8 cellular contexts compared by ENCODE assay signal in genomic region chr1:10429868-10430215, GRCh38. TPM values are rescaled to one million over a fixed set of nuclear protein-coding genes. Genes with fewer than 3 reads are reported as not detected.
DNase-seq lines count a peak whose midpoint lies in the region; ATAC-seq, FAIRE-seq and TF ChIP-seq lines count a peak whose summit lies in the region.

No MANE protein-coding gene starts in this region.

- CTCF ChIA-PET in GM12878 (lab: Yijun Ruan, JAX): interaction anchor here (0.6 to 10.5 kb wide), 13 partner anchors 26 to 561 kb away, joined by 3 to 292 read pairs (median 7); partner anchors contain the start of genes KIF1B, PEX14 and PGD

- H3K36me3 ChIP-seq in GM12878 (ENCODE audit: control insufficient read depth in 2 of 2, insufficient read depth in 2 of 2, low read length in 1 of 2): no peaks in the 10 kb centered on the region
- H3K36me3 ChIP-seq in lung (ENCODE audit: control insufficient read depth in 2 of 2, insufficient read depth in 2 of 2, low read length in 2 of 2): peaks cover 0 to under 1% of the 10 kb centered on the region in 2 donors
- peaks cover 0 to under 1% (median 0%) of the 10 kb centered on the region in 3 donors for H3K36me3 ChIP-seq in tibial nerve

- H3K27ac ChIP-seq in GM12878 (ENCODE audit: control insufficient read depth, insufficient read depth): peak overlapping the region; percentile 80; the same call in 1 of the 2 replicates
- H3K27ac ChIP-seq in lung (ENCODE audit: low read depth in 1 of 2, low read length in 1 of 2): peak overlapping the region in 1 of 2 donors; percentile 58
- H3K27ac ChIP-seq in tibial nerve: peak overlapping the region in 3 of 4 donors; percentile 61 to 82 (median 64)

- no peak for TF ChIP-seq CTCF in GM12878 (IDR thresholded peaks at IDR 0.05 in 2 of 3, conservative IDR thresholded peaks at IDR 0.05 in 1 of 3; ENCODE audit: control insufficient read depth in 2 of 3, extremely low read depth in 1 of 3, insufficient read depth in 1 of 3, low read depth in 3 of 3, low read length in 3 of 3)
- TF ChIP-seq CTCF in lung (IDR thresholded peaks at IDR 0.05; ENCODE audit: control extremely low read depth, extremely low read depth): no peak
- no peak for TF ChIP-seq CTCF in tibial nerve (IDR thresholded peaks at IDR 0.05)

- H2AFZ ChIP-seq in GM12878 (ENCODE audit: control insufficient read depth, low read depth, low read length): peak overlapping the region; percentile 98

- RAD21 ChIA-PET in GM12878 (lab: Charles Lee; ENCODE audit: unreplicated experiment): interaction anchor here (0.6 to 7.6 kb wide), 10 partner anchors 31 to 220 kb away, joined by 3 to 191 read pairs (median 4); partner anchors contain the start of genes KIF1B and PEX14

- H3K4me3 ChIP-seq in GM12878 (peak overlapping the region; percentile 93; the same call in 1 of the 2 replicates), lung (no peak overlapping the region), tibial nerve (peak overlapping the region; percentile 71 to 94 (median 80))

- no peak for FAIRE-seq in GM12878 (lab: Jason Lieb, UNC)

- no peak for TF ChIP-seq POLR2A in GM12878 (IDR thresholded peaks at IDR 0.05; ENCODE audit: low read depth, low read length)
- TF ChIP-seq POLR2A in tibial nerve (IDR thresholded peaks at IDR 0.05): no peak

- H3K9ac ChIP-seq in GM12878 (ENCODE audit: control insufficient read depth, insufficient read depth, low read length): peak overlapping the region; percentile 79

- no TSS peak for BruUV-seq in GM12878 (replicated peaks; lab: Mats Ljungman, UMichigan)

- TF ChIP-seq RAD21 in GM12878 (IDR thresholded peaks at IDR 0.05; ENCODE audit: insufficient read depth, low read depth, low read length): no peak

- H4K20me1 ChIP-seq in GM12878 (ENCODE audit: control insufficient read depth, insufficient read depth): no peaks in the 10 kb centered on the region

- in situ Hi-C loops in GM12878 (cut with MboI): loop anchor here (5.0 to 10.0 kb wide), 2 partner anchors 62 to 435 kb away; no protein-coding TSS in a partner anchor

- peak overlapping the region; percentile 99 for H3K4me2 ChIP-seq in GM12878 (ENCODE audit: control insufficient read depth, insufficient read depth)

- POLR2A ChIA-PET in GM12878 (lab: Charles Lee): interaction anchor here (1.6 to 2.0 kb wide), 2 partner anchors 61 to 65 kb away, joined by 5 to 17 read pairs; no protein-coding TSS in a partner anchor

- DNase-seq in NCI-H345 (lab: John Stamatoyannopoulos, UW) (peak; percentile 31), NCI-H345 treated with DMSO at 0.1 percent for 48 hours (lab: John Stamatoyannopoulos, UW; ENCODE audit: unreplicated experiment) (no peak), GM12878 (ENCODE audit: low read depth, low spot score) (no peak), lung (ENCODE audit: low spot score) (no peak), tibial nerve (ENCODE audit: low spot score in 2 of 2) (no peak)

- H3K27me3 ChIP-seq in GM12878 (replicated peaks in 1 of 2; ENCODE audit: control insufficient read depth in 2 of 2, insufficient read depth in 2 of 2, low read length in 1 of 2) (no peaks in the 10 kb centered on the region), lung (ENCODE audit: control insufficient read depth, insufficient read depth) (no peaks in the 10 kb centered on the region), tibial nerve (no peaks in the 10 kb centered on the region)

- peaks cover 7% of the 10 kb centered on the region for H3K79me2 ChIP-seq in GM12878 (ENCODE audit: control insufficient read depth, insufficient read depth, low read length)

- H3K4me1 ChIP-seq in GM12878 (ENCODE audit: control insufficient read depth, insufficient read depth, low read length) (peaks cover 24% of the 10 kb centered on the region), lung (ENCODE audit: control insufficient read depth in 2 of 2, insufficient read depth in 2 of 2, low read length in 2 of 2) (peaks cover 0 to 4% of the 10 kb centered on the region in 2 donors), tibial nerve (peaks cover 0 to 31% (median 5%) of the 10 kb centered on the region in 4 donors)

- peak; percentile 17 for ATAC-seq in HG03565 (IDR thresholded peaks at IDR 0.05; ENCODE audit: unreplicated experiment)
- no peak for ATAC-seq in GM12878
- ATAC-seq in lung (ENCODE audit: insufficient read depth, low FRiP score): peak; percentile 13
- ATAC-seq in HG03442 (IDR thresholded peaks at IDR 0.05; ENCODE audit: unreplicated experiment): no peak
- no peak for ATAC-seq in HG03045 (IDR thresholded peaks at IDR 0.05; ENCODE audit: unreplicated experiment)

- SMC1A ChIA-PET in GM12878 (lab: Charles Lee; ENCODE audit: uncharacterized antibody, unreplicated experiment): interaction anchor here (1.2 to 9.0 kb wide), 8 partner anchors 30 to 72 kb away, joined by 3 to 122 read pairs (median 6); partner anchors contain the start of gene PEX14

- TF ChIP-seq EP300 in GM12878 (IDR thresholded peaks at IDR 0.05; ENCODE audit: borderline replicate concordance in 1 of 2, control insufficient read depth in 1 of 2, low read depth in 2 of 2, low read length in 2 of 2) (no peak), tibial nerve (IDR thresholded peaks at IDR 0.05) (no peak)

- intact Hi-C loops in GM12878 (cut with micrococcal nuclease; ENCODE audit: unreplicated experiment): loop anchor here (1.0 to 5.0 kb wide), 5 partner anchors 44 to 555 kb away; partner anchors contain the start of genes KIF1B and PEX14

- H3K9me3 ChIP-seq in GM12878 (replicated peaks; ENCODE audit: control insufficient read depth, insufficient read depth, low read length) (no peaks in the 10 kb centered on the region), lung (ENCODE audit: control insufficient read depth in 2 of 2, insufficient read depth in 1 of 2, low read length in 1 of 2) (no peaks in the 10 kb centered on the region), tibial nerve (no peaks in the 10 kb centered on the region)

- WGBS in GM12878 (ENCODE audit: insufficient coverage, insufficient replicate concordance, low lambda C conversion rate, missing lambda C conversion rate): 3% methylated on average over 16 of the region's 16 CpGs
- WGBS in lung, 2 donors: 18 to 25% methylated on average over 16 of the region's 16 CpGs
- WGBS in tibial nerve, 2 donors: 11% methylated on average over 16 of the region's 16 CpGs

RNA-seq across cellular contexts. Expression of gene CENPS, which starts 0.4 kb away (rescaled TPM):
- total RNA-seq in GM12878 (2013; cell fraction: nucleolus; rRNA removed): 3.0 and 6.2 TPM in 2 replicates
- total RNA-seq in GM12878 (2014; rRNA removed) (10.5 and 13.3 TPM in 2 replicates), GM12878 (2014; rRNA removed; fragmentation: Illumina TruSeq; extraction: Trizol) (20.7 and 21.7 TPM in 2 replicates), GM12878 (2021) (16.3 and 17.7 TPM in 2 replicates), lung (10 to 100 TPM; 15.5 to 19.5 TPM), tibial nerve (10 to 100 TPM in 2 of 4 donors, 1 to 10 TPM in 2; 3.3 to 15.3 (median 8.6) TPM)
- polyA plus RNA-seq in GM12878 (2011; ENCODE audit: low read depth): 6.8 TPM
- polyA plus RNA-seq in GM12878 (2011; rRNA removed) (9.4 and 15.0 TPM in 2 replicates), GM12878 (2014; fragmentation: Illumina TruSeq; extraction: Trizol) (13.3 and 15.8 TPM in 2 replicates), GM12878 (2014; fragmentation: Nextera tagmentation; extraction: Ambion mirVana) (10 to 100 TPM; 10.9 to 17.5 TPM), GM12878 (2014; rRNA removed) (13.7 and 14.3 TPM in 2 replicates), GM12878 (2016; fragmentation: Nextera tagmentation; extraction: Ambion mirVana) (10 to 100 TPM; 46.2 to 51.7 TPM), lung (10 to 100 TPM; 12.5 to 21.0 TPM)
- 7.1 and 8.1 TPM in 2 replicates for polyA plus RNA-seq in GM12878 (2011; cell fraction: cytosol; rRNA removed)
- 4.9 and 5.6 TPM in 2 replicates for polyA plus RNA-seq in GM12878 (2011; cell fraction: nucleus; rRNA removed)
- polyA plus RNA-seq in GM12878 (2012): 11.6 and 12.7 TPM in 2 replicates
- 2.3 and 2.9 TPM in 2 replicates for polyA minus RNA-seq in GM12878 (2011; rRNA and poly(A)+ RNA removed)
- polyA minus RNA-seq in GM12878 (2011; cell fraction: cytosol; rRNA and poly(A)+ RNA removed): 1.9 and 2.6 TPM in 2 replicates
- polyA minus RNA-seq in GM12878 (2011; cell fraction: nucleus; rRNA and poly(A)+ RNA removed): 2.1 and 6.8 TPM in 2 replicates

RNA-seq across cellular contexts. Expression of gene CORT, which starts 20.0 kb away (rescaled TPM):
- 0.63 and 0.91 TPM in 2 replicates for total RNA-seq in GM12878 (2013; cell fraction: nucleolus; rRNA removed)
- 0.23 and 0.27 TPM in 2 replicates for total RNA-seq in GM12878 (2014; rRNA removed)
- 0.18 TPM in 1 of 2 replicates, not detected in the other for total RNA-seq in GM12878 (2014; rRNA removed; fragmentation: Illumina TruSeq; extraction: Trizol)
- 0.49 TPM in 1 of 2 replicates, not detected in the other for total RNA-seq in GM12878 (2021)
- 0.33 TPM for polyA plus RNA-seq in GM12878 (2011; ENCODE audit: low read depth)
- polyA plus RNA-seq in GM12878 (2011; rRNA removed): 0.10 and 0.12 TPM in 2 replicates
- 0.18 TPM in 1 of 2 replicates, not detected in the other for polyA plus RNA-seq in GM12878 (2011; cell fraction: cytosol; rRNA removed)
- polyA plus RNA-seq in GM12878 (2011; cell fraction: nucleus; rRNA removed): 0.34 TPM in 1 of 2 replicates, not detected in the other
- polyA plus RNA-seq in GM12878 (2012): 0.18 and 0.27 TPM in 2 replicates
- polyA plus RNA-seq in GM12878 (2014; fragmentation: Illumina TruSeq; extraction: Trizol): 0.09 and 0.57 TPM in 2 replicates
- polyA plus RNA-seq in GM12878 (2014; fragmentation: Nextera tagmentation; extraction: Ambion mirVana): under 1 TPM in 1 of 2 experiments, not detected in 1; 0.09 TPM
- 0.32 TPM in 1 of 2 replicates, not detected in the other for polyA plus RNA-seq in GM12878 (2014; rRNA removed)
- under 1 TPM; 0.33 to 0.38 TPM for polyA plus RNA-seq in GM12878 (2016; fragmentation: Nextera tagmentation; extraction: Ambion mirVana)
- 0.21 TPM in 1 of 2 replicates, not detected in the other for polyA minus RNA-seq in GM12878 (2011; rRNA and poly(A)+ RNA removed)
- polyA minus RNA-seq in GM12878 (2011; cell fraction: cytosol; rRNA and poly(A)+ RNA removed): not detected in 2 replicates
- polyA minus RNA-seq in GM12878 (2011; cell fraction: nucleus; rRNA and poly(A)+ RNA removed): not detected in 2 replicates
- under 1 TPM in 1 of 2 donors, not detected in 1; 0.40 TPM for total RNA-seq in lung
- under 1 TPM; 0.10 to 0.20 TPM for polyA plus RNA-seq in lung
- total RNA-seq in tibial nerve: 1 to 10 TPM in 1 of 4 donors, not detected in 3; 1.7 TPM

RNA-seq across cellular contexts. Expression of gene PGD, which starts 31.0 kb away (rescaled TPM):
- total RNA-seq in GM12878 (2013; cell fraction: nucleolus; rRNA removed): 36.4 and 38.2 TPM in 2 replicates
- 149 and 151 TPM in 2 replicates for total RNA-seq in GM12878 (2014; rRNA removed)
- 126 and 129 TPM in 2 replicates for total RNA-seq in GM12878 (2014; rRNA removed; fragmentation: Illumina TruSeq; extraction: Trizol)
- total RNA-seq in GM12878 (2021): 199 and 201 TPM in 2 replicates
- polyA plus RNA-seq in GM12878 (2011; ENCODE audit: low read depth): 88.3 TPM
- polyA plus RNA-seq in GM12878 (2011; rRNA removed): 76.0 and 108 TPM in 2 replicates
- polyA plus RNA-seq in GM12878 (2011; cell fraction: cytosol; rRNA removed): 121 TPM in 2 replicates
- polyA plus RNA-seq in GM12878 (2011; cell fraction: nucleus; rRNA removed): 67.7 and 102 TPM in 2 replicates
- 110 and 114 TPM in 2 replicates for polyA plus RNA-seq in GM12878 (2012)
- polyA plus RNA-seq in GM12878 (2014; fragmentation: Illumina TruSeq; extraction: Trizol): 262 and 279 TPM in 2 replicates
- 100 to 1,000 TPM; 152 to 190 TPM for polyA plus RNA-seq in GM12878 (2014; fragmentation: Nextera tagmentation; extraction: Ambion mirVana)
- polyA plus RNA-seq in GM12878 (2014; rRNA removed): 138 and 152 TPM in 2 replicates
- polyA plus RNA-seq in GM12878 (2016; fragmentation: Nextera tagmentation; extraction: Ambion mirVana): 100 to 1,000 TPM; 193 to 196 TPM
- 136 and 155 TPM in 2 replicates for polyA minus RNA-seq in GM12878 (2011; rRNA and poly(A)+ RNA removed)
- polyA minus RNA-seq in GM12878 (2011; cell fraction: cytosol; rRNA and poly(A)+ RNA removed): 55.6 and 57.6 TPM in 2 replicates
- polyA minus RNA-seq in GM12878 (2011; cell fraction: nucleus; rRNA and poly(A)+ RNA removed): 22.0 and 45.4 TPM in 2 replicates
- total RNA-seq in lung: 100 to 1,000 TPM in 1 of 2 donors, 10 to 100 TPM in 1; 47.8 to 234 TPM
- 100 to 1,000 TPM in 1 of 2 donors, 10 to 100 TPM in 1; 94.5 to 421 TPM for polyA plus RNA-seq in lung
- 100 to 1,000 TPM in 1 of 4 donors, 10 to 100 TPM in 3; 54.5 to 160 (median 67.5) TPM for total RNA-seq in tibial nerve

RNA-seq across cellular contexts. Expression of gene DFFA, which starts 42.5 kb away (rescaled TPM):
- 39.4 and 39.5 TPM in 2 replicates for total RNA-seq in GM12878 (2013; cell fraction: nucleolus; rRNA removed)
- total RNA-seq in GM12878 (2014; rRNA removed) (41.2 and 43.3 TPM in 2 replicates), GM12878 (2014; rRNA removed; fragmentation: Illumina TruSeq; extraction: Trizol) (43.0 and 49.2 TPM in 2 replicates), GM12878 (2021) (56.0 and 56.4 TPM in 2 replicates), lung (10 to 100 TPM; 32.2 to 37.4 TPM), tibial nerve (10 to 100 TPM; 14.9 to 19.5 (median 18.9) TPM)
- polyA plus RNA-seq in GM12878 (2011; ENCODE audit: low read depth): 14.8 TPM
- polyA plus RNA-seq in GM12878 (2011; rRNA removed) (32.8 and 38.1 TPM in 2 replicates), GM12878 (2014; fragmentation: Illumina TruSeq; extraction: Trizol) (31.7 and 37.4 TPM in 2 replicates), GM12878 (2014; fragmentation: Nextera tagmentation; extraction: Ambion mirVana) (10 to 100 TPM; 55.6 to 57.3 TPM), GM12878 (2014; rRNA removed) (36.1 and 41.1 TPM in 2 replicates), GM12878 (2016; fragmentation: Nextera tagmentation; extraction: Ambion mirVana) (10 to 100 TPM; 78.8 to 83.8 TPM), lung (10 to 100 TPM; 13.8 to 21.9 TPM)
- polyA plus RNA-seq in GM12878 (2011; cell fraction: cytosol; rRNA removed): 33.6 and 35.5 TPM in 2 replicates
- 13.9 and 15.4 TPM in 2 replicates for polyA plus RNA-seq in GM12878 (2011; cell fraction: nucleus; rRNA removed)
- 21.9 and 23.7 TPM in 2 replicates for polyA plus RNA-seq in GM12878 (2012)
- polyA minus RNA-seq in GM12878 (2011; rRNA and poly(A)+ RNA removed): 53.0 and 57.9 TPM in 2 replicates
- 11.3 and 12.0 TPM in 2 replicates for polyA minus RNA-seq in GM12878 (2011; cell fraction: cytosol; rRNA and poly(A)+ RNA removed)
- 5.2 and 7.7 TPM in 2 replicates for polyA minus RNA-seq in GM12878 (2011; cell fraction: nucleus; rRNA and poly(A)+ RNA removed)

RNA-seq across cellular contexts. Expression of gene PEX14, which starts 44.9 kb away (rescaled TPM):
- 20.9 and 23.3 TPM in 2 replicates for total RNA-seq in GM12878 (2013; cell fraction: nucleolus; rRNA removed)
- total RNA-seq in GM12878 (2014; rRNA removed): 14.1 and 14.6 TPM in 2 replicates
- total RNA-seq in GM12878 (2014; rRNA removed; fragmentation: Illumina TruSeq; extraction: Trizol): 7.6 and 11.3 TPM in 2 replicates
- total RNA-seq in GM12878 (2021): 21.5 and 21.9 TPM in 2 replicates
- polyA plus RNA-seq in GM12878 (2011; ENCODE audit: low read depth): 5.1 TPM
- 4.0 and 6.0 TPM in 2 replicates for polyA plus RNA-seq in GM12878 (2011; rRNA removed)
- 8.3 and 10.1 TPM in 2 replicates for polyA plus RNA-seq in GM12878 (2011; cell fraction: cytosol; rRNA removed)
- polyA plus RNA-seq in GM12878 (2011; cell fraction: nucleus; rRNA removed): 19.6 and 30.4 TPM in 2 replicates
- 15.9 and 16.2 TPM in 2 replicates for polyA plus RNA-seq in GM12878 (2012)
- 3.3 and 10.7 TPM in 2 replicates for polyA plus RNA-seq in GM12878 (2014; fragmentation: Illumina TruSeq; extraction: Trizol)
- polyA plus RNA-seq in GM12878 (2014; fragmentation: Nextera tagmentation; extraction: Ambion mirVana): 1 to 10 TPM; 1.4 to 1.5 TPM
- polyA plus RNA-seq in GM12878 (2014; rRNA removed): 12.8 and 15.6 TPM in 2 replicates
- polyA plus RNA-seq in GM12878 (2016; fragmentation: Nextera tagmentation; extraction: Ambion mirVana): 10 to 100 TPM; 20.6 to 23.2 TPM
- polyA minus RNA-seq in GM12878 (2011; rRNA and poly(A)+ RNA removed): 3.2 and 8.4 TPM in 2 replicates
- 5.2 and 7.4 TPM in 2 replicates for polyA minus RNA-seq in GM12878 (2011; cell fraction: cytosol; rRNA and poly(A)+ RNA removed)
- 8.6 and 14.5 TPM in 2 replicates for polyA minus RNA-seq in GM12878 (2011; cell fraction: nucleus; rRNA and poly(A)+ RNA removed)
- 10 to 100 TPM; 18.2 to 23.4 TPM for total RNA-seq in lung
- 10 to 100 TPM; 18.1 to 29.2 TPM for polyA plus RNA-seq in lung
- total RNA-seq in tibial nerve: 10 to 100 TPM; 14.4 to 21.8 (median 18.2) TPM

Comparison
In these comparisons a context has a peak if more than half of its experiments do, and no peak if none do; other contexts are left out.
1. ATAC-seq: peak in HG03565 (single experiment) and lung (single experiment); none in GM12878 (single experiment), HG03442 (single experiment) and HG03045 (single experiment).